Comparison of ENCODE assay signal across 1 cellular context in the genomic region with DNA sequence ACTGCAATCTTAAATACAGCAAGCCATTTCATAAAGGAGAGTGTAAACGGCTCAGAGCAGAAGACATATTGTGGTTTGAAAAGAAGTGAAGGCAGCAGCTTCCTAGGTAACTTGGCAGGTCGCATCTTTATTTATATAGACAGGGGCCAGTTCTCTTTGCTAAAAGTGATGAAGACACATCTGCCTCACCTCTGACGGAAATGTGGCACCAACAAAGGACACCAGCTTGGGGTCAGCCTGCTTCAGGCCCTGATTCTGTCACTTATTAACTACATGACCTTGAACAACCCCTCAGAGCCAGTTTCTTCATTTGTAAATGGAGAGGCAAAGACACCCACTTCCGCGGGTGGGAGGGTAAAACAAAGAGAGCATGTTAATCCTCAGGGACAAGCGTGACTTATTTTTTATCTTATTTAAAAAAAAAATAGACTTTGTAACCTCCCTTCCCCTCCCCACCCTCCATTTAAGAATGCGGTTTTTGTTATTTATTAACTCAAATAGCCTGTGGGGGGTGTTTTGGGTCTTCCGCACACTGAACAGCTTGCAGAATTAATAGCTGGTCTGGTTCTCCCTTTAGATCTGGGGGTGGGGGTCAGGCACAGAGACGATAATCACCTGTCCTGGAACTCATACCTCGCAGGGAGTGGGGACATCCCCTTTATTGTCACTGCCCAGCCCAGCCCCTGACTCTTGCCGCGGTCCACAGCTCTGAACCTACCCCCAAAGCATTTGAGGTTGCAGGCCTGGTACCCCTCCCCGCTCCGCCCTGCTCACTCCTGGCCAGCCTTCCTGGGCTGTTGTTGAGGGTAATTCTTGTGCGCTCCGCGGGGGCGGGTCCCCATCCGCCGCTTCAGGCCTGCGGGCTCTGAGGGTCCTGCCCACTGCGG.
TF ChIP-seq lines count a peak whose summit lies in the region.

No MANE protein-coding gene starts in this region.

TF ChIP-seq in HepG2, 621 proteins besides CTCF, POLR2A, EP300 and RAD21 (continued from another document and continues in another):
- TF ChIP-seq, protein P1, sequence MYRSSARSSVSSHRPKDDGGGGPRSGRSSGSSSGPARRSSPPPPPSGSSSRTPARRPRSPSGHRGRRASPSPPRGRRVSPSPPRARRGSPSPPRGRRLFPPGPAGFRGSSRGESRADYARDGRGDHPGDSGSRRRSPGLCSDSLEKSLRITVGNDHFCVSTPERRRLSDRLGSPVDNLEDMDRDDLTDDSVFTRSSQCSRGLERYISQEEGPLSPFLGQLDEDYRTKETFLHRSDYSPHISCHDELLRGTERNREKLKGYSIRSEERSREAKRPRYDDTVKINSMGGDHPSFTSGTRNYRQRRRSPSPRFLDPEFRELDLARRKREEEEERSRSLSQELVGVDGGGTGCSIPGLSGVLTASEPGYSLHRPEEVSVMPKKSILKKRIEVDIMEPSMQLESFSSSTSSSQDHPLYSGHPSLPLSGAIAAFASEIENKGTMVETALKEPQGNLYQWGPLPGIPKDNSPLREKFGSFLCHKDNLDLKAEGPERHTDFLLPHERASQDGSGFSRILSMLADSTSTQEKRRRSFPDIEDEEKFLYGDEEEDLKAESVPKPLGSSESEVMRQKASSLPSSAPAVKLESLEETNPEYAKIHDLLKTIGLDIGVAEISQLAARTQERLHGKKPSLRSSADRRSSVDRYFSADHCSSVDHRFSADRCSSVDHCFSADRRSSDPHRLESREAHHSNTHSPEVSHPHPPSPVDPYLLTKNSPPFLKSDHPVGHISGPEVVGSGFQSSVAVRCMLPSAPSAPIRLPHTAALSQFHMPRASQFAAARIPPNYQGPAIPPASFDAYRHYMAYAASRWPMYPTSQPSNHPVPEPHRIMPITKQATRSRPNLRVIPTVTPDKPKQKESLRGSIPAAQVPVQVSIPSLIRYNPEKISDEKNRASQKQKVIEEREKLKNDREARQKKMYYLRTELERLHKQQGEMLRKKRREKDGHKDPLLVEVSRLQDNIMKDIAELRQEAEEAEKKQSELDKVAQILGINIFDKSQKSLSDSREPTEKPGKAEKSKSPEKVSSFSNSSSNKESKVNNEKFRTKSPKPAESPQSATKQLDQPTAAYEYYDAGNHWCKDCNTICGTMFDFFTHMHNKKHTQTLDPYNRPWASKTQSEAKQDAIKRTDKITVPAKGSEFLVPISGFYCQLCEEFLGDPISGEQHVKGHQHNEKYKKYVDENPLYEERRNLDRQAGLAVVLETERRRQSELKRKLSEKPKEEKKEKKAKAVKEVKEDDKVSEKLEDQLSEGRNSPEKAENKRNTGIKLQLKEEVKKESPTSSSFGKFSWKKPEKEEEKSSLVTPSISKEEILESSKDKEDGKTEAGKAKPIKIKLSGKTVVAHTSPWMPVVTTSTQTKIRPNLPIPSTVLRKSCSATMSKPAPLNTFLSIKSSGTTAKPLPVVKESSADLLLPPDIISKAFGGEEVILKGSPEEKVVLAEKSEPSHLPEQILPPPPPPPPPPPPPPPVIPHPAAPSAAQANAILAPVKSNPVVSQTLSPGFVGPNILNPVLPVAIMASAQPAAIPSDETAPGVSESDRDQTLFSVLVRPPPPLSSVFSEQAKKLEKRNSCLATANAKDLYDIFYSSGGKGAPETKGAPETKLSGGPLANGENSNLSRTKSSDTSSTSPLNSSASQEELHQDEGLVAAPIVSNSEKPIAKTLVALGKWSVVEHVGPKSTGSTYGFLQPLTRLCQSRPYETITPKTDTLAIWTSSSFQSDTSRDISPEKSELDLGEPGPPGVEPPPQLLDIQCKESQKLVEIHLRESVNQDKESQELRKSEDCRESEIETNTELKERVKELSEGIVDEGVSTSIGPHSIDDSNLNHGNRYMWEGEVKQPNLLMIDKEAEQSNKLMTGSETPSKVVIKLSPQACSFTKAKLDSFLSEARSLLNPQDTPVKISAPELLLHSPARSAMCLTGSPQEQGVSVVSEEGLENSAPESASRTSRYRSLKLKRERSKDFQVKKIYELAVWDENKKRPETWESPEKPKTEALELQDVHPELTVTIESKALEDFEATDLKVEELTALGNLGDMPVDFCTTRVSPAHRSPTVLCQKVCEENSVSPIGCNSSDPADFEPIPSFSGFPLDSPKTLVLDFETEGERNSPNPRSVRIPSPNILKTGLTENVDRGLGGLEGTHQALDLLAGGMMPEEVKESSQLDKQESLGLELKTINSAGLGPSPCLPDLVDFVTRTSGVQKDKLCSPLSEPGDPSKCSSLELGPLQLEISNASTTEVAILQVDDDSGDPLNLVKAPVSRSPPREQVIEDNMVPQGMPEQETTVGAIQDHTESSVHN (CRISPR knock-in tag; IDR thresholded peaks at IDR 0.05), result no peak
- TF ChIP-seq RORA (CRISPR knock-in tag; IDR thresholded peaks at IDR 0.05), result peak; percentile 89; the same call in 1 of the 2 replicates
- peak; percentile 58 for TF ChIP-seq POLR2AphosphoS5 (IDR thresholded peaks at IDR 0.05; ENCODE audit: low read depth, low read length)
- no peak for TF ChIP-seq IKZF4 (CRISPR knock-in tag; IDR thresholded peaks at IDR 0.05; ENCODE audit: borderline replicate concordance, low read depth, not compliant biosample characterization)
- peak; percentile 83; the same call in 1 of the 2 replicates for TF ChIP-seq KLF15 (CRISPR knock-in tag; IDR thresholded peaks at IDR 0.05; ENCODE audit: borderline replicate concordance)
- TF ChIP-seq ZNF761 (CRISPR knock-in tag; conservative IDR thresholded peaks at IDR 0.05), result 0 out of 2 replicates have a peak, but pooled peaks have one; percentile 68
- peak in 1 of 2 experiments; percentile 75; a peak in 2 of 4 replicates for TF ChIP-seq KLF16 (CRISPR knock-in tag; IDR thresholded peaks at IDR 0.05)
- TF ChIP-seq ZNF720 (CRISPR knock-in tag; IDR thresholded peaks at IDR 0.05), result no peak
- TF ChIP-seq, protein P2, sequence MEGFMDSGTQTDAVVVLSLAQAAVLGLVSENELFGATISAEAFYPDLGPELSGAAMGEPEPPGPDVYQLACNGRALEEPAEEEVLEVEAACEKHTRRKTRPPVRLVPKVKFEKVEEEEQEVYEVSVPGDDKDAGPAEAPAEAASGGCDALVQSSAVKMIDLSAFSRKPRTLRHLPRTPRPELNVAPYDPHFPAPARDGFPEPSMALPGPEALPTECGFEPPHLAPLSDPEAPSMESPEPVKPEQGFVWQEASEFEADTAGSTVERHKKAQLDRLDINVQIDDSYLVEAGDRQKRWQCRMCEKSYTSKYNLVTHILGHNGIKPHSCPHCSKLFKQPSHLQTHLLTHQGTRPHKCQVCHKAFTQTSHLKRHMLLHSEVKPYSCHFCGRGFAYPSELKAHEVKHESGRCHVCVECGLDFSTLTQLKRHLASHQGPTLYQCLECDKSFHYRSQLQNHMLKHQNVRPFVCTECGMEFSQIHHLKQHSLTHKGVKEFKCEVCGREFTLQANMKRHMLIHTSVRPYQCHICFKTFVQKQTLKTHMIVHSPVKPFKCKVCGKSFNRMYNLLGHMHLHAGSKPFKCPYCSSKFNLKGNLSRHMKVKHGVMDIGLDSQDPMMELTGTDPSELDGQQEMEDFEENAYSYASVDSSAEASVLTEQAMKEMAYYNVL (CRISPR knock-in tag; IDR thresholded peaks at IDR 0.05; ENCODE audit: borderline replicate concordance), result peak; percentile 83
- TF ChIP-seq, protein P3, sequence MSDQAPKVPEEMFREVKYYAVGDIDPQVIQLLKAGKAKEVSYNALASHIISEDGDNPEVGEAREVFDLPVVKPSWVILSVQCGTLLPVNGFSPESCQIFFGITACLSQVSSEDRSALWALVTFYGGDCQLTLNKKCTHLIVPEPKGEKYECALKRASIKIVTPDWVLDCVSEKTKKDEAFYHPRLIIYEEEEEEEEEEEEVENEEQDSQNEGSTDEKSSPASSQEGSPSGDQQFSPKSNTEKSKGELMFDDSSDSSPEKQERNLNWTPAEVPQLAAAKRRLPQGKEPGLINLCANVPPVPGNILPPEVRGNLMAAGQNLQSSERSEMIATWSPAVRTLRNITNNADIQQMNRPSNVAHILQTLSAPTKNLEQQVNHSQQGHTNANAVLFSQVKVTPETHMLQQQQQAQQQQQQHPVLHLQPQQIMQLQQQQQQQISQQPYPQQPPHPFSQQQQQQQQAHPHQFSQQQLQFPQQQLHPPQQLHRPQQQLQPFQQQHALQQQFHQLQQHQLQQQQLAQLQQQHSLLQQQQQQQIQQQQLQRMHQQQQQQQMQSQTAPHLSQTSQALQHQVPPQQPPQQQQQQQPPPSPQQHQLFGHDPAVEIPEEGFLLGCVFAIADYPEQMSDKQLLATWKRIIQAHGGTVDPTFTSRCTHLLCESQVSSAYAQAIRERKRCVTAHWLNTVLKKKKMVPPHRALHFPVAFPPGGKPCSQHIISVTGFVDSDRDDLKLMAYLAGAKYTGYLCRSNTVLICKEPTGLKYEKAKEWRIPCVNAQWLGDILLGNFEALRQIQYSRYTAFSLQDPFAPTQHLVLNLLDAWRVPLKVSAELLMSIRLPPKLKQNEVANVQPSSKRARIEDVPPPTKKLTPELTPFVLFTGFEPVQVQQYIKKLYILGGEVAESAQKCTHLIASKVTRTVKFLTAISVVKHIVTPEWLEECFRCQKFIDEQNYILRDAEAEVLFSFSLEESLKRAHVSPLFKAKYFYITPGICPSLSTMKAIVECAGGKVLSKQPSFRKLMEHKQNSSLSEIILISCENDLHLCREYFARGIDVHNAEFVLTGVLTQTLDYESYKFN (CRISPR knock-in tag; conservative IDR thresholded peaks at IDR 0.05), result peak; percentile 97
- TF ChIP-seq SP5 (CRISPR knock-in tag; IDR thresholded peaks at IDR 0.05; ENCODE audit: borderline replicate concordance, low read depth), result peak; percentile 97
- TF ChIP-seq, protein P4, sequence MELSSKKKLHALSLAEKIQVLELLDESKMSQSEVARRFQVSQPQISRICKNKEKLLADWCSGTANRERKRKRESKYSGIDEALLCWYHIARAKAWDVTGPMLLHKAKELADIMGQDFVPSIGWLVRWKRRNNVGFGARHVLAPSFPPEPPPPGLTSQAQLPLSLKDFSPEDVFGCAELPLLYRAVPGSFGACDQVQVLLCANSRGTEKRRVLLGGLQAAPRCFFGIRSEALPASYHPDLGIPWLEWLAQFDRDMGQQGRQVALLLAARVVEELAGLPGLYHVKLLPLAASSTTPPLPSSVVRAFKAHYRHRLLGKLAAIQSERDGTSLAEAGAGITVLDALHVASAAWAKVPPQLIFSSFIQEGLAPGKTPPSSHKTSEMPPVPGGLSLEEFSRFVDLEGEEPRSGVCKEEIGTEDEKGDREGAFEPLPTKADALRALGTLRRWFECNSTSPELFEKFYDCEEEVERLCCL (CRISPR knock-in tag; IDR thresholded peaks at IDR 0.05; ENCODE audit: borderline replicate concordance), result peak; percentile 47; the same call in 1 of the 2 replicates
- TF ChIP-seq JUNB (CRISPR knock-in tag; IDR thresholded peaks at IDR 0.05; ENCODE audit: borderline replicate concordance), result no peak; the same call in 1 of the 2 replicates
- peak; percentile 85 for TF ChIP-seq ERF (CRISPR knock-in tag; IDR thresholded peaks at IDR 0.05)
- TF ChIP-seq ZNF446 (CRISPR knock-in tag; IDR thresholded peaks at IDR 0.05), result no peak
- 0 out of 2 replicates have a peak, but pooled peaks have one; percentile 3 for TF ChIP-seq ZNF335 (CRISPR knock-in tag; IDR thresholded peaks at IDR 0.05)
- TF ChIP-seq ZNF562 (CRISPR knock-in tag; IDR thresholded peaks at IDR 0.05; ENCODE audit: borderline replicate concordance), result no peak
- TF ChIP-seq MXI1 (IDR thresholded peaks at IDR 0.05; ENCODE audit: borderline replicate concordance, low read depth, low read length), result no peak; the same call in 2 of the 3 replicates
- TF ChIP-seq, protein P5, sequence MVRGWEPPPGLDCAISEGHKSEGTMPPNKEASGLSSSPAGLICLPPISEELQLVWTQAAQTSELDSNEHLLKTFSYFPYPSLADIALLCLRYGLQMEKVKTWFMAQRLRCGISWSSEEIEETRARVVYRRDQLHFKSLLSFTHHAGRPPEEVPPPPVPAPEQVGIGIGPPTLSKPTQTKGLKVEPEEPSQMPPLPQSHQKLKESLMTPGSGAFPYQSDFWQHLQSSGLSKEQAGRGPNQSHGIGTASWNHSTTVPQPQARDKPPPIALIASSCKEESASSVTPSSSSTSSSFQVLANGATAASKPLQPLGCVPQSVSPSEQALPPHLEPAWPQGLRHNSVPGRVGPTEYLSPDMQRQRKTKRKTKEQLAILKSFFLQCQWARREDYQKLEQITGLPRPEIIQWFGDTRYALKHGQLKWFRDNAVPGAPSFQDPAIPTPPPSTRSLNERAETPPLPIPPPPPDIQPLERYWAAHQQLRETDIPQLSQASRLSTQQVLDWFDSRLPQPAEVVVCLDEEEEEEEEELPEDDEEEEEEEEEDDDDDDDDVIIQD (CRISPR knock-in tag; IDR thresholded peaks at IDR 0.05; ENCODE audit: low read depth), result peak; percentile 91; the same call in 1 of the 2 replicates
- TF ChIP-seq, protein P6, sequence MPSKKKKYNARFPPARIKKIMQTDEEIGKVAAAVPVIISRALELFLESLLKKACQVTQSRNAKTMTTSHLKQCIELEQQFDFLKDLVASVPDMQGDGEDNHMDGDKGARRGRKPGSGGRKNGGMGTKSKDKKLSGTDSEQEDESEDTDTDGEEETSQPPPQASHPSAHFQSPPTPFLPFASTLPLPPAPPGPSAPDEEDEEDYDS (CRISPR knock-in tag; IDR thresholded peaks at IDR 0.05), result peak; percentile 95
- TF ChIP-seq MXD4 (CRISPR knock-in tag; IDR thresholded peaks at IDR 0.05), result peak; percentile 80; the same call in 1 of the 2 replicates
- TF ChIP-seq, protein P7, sequence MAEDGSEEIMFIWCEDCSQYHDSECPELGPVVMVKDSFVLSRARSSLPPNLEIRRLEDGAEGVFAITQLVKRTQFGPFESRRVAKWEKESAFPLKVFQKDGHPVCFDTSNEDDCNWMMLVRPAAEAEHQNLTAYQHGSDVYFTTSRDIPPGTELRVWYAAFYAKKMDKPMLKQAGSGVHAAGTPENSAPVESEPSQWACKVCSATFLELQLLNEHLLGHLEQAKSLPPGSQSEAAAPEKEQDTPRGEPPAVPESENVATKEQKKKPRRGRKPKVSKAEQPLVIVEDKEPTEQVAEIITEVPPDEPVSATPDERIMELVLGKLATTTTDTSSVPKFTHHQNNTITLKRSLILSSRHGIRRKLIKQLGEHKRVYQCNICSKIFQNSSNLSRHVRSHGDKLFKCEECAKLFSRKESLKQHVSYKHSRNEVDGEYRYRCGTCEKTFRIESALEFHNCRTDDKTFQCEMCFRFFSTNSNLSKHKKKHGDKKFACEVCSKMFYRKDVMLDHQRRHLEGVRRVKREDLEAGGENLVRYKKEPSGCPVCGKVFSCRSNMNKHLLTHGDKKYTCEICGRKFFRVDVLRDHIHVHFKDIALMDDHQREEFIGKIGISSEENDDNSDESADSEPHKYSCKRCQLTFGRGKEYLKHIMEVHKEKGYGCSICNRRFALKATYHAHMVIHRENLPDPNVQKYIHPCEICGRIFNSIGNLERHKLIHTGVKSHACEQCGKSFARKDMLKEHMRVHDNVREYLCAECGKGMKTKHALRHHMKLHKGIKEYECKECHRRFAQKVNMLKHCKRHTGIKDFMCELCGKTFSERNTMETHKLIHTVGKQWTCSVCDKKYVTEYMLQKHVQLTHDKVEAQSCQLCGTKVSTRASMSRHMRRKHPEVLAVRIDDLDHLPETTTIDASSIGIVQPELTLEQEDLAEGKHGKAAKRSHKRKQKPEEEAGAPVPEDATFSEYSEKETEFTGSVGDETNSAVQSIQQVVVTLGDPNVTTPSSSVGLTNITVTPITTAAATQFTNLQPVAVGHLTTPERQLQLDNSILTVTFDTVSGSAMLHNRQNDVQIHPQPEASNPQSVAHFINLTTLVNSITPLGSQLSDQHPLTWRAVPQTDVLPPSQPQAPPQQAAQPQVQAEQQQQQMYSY (CRISPR knock-in tag; IDR thresholded peaks at IDR 0.05), result 0 out of 2 replicates have a peak, but pooled peaks have one; percentile 62
- peak; percentile 98 for TF ChIP-seq ISL2 (CRISPR knock-in tag; IDR thresholded peaks at IDR 0.05)
- TF ChIP-seq, protein P8, sequence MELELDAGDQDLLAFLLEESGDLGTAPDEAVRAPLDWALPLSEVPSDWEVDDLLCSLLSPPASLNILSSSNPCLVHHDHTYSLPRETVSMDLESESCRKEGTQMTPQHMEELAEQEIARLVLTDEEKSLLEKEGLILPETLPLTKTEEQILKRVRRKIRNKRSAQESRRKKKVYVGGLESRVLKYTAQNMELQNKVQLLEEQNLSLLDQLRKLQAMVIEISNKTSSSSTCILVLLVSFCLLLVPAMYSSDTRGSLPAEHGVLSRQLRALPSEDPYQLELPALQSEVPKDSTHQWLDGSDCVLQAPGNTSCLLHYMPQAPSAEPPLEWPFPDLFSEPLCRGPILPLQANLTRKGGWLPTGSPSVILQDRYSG (CRISPR knock-in tag; IDR thresholded peaks at IDR 0.05), result peak; percentile 88; the same call in 1 of the 2 replicates
- 0 out of 2 replicates have a peak, but pooled peaks have one; percentile 29 for TF ChIP-seq ZNF839 (CRISPR knock-in tag; IDR thresholded peaks at IDR 0.05; ENCODE audit: borderline replicate concordance)
